Comparison of ENCODE assay signal across 15 cellular contexts in genomic region chr11:36295926-36296325, GRCh38. TPM values are rescaled to one million over a fixed set of nuclear protein-coding genes. Genes with fewer than 3 reads are reported as not detected.
A peak's percentile ranks its signal among the peaks of the same experiment; 100 is the strongest.
DNase-seq lines count a peak whose midpoint lies in the region; ATAC-seq and TF ChIP-seq lines count a peak whose summit lies in the region.
"Had no signal": no experiment of that assay in that cellular context is flagged by ENCODE, and none has a peak within 500 bp of the region (broad histone marks: within the 10 kb centered on the region; RNA-seq: fewer than 3 reads in every experiment).

Gene PRR5L, plus strand, starts transcription at chr11:36296288. Its CDS starts 104,834 bp downstream, at chr11:36401122.

- H3K27ac ChIP-seq in Peyer's patch (peak within 1 kb of the TSS in 2 of 4 donors; percentile 14 to 46), cingulate gyrus (ENCODE audit: low read depth, low read length) (peak within 1 kb of the TSS; percentile 99), suprapubic skin (no peak within 1 kb of the TSS)
- H3K27ac ChIP-seq: WERI-Rb-1 had no signal

- H3K4me3 ChIP-seq in Peyer's patch (no peak within 1 kb of the TSS), mucosa of descending colon (no peak within 1 kb of the TSS), suprapubic skin (no peak within 1 kb of the TSS)
- H3K4me3 ChIP-seq: GM12878 had no signal

- no peak for TF ChIP-seq EP300 in suprapubic skin (IDR thresholded peaks at IDR 0.05)

- H3K36me3 Mint-ChIP-seq in type B pancreatic cell (no peaks in the 10 kb centered on the region), glutamatergic neuron (ENCODE audit: unreplicated experiment) (no peaks in the 10 kb centered on the region)

- H3K36me3 ChIP-seq in Peyer's patch (no peaks in the 10 kb centered on the region), mucosa of descending colon (ENCODE audit: low read depth) (no peaks in the 10 kb centered on the region), suprapubic skin (no peaks in the 10 kb centered on the region)
- H3K36me3 ChIP-seq: WERI-Rb-1 had no signal

- ATAC-seq in mucosa of descending colon, result no peak
- ATAC-seq: GM12878 had no signal

- H3K9me3 Mint-ChIP-seq in type B pancreatic cell (no peaks in the 10 kb centered on the region), glutamatergic neuron (ENCODE audit: unreplicated experiment) (peaks cover 2% of the 10 kb centered on the region)

- H3K4me3 Mint-ChIP-seq in type B pancreatic cell (no peak within 1 kb of the TSS), glutamatergic neuron (ENCODE audit: unreplicated experiment) (no peak within 1 kb of the TSS)

- intact Hi-C loops in mucosa of descending colon (cut with DNase I, micrococcal nuclease), result loop anchor here in 1 of 2 donors (10.0 kb wide), 1 partner anchor 179 kb away; no protein-coding TSS in a partner anchor

- no peaks in the 10 kb centered on the region for H3K27me3 ChIP-seq in Peyer's patch
- H3K27me3 ChIP-seq in suprapubic skin, result no peaks in the 10 kb centered on the region

- no peaks in the 10 kb centered on the region for H3K4me1 Mint-ChIP-seq in type B pancreatic cell (ENCODE audit: unreplicated experiment)
- H3K4me1 Mint-ChIP-seq in glutamatergic neuron (ENCODE audit: low read depth, unreplicated experiment), result no peaks in the 10 kb centered on the region

- no peaks in the 10 kb centered on the region for H3K9me3 ChIP-seq in Peyer's patch
- H3K9me3 ChIP-seq in mucosa of descending colon, result no peaks in the 10 kb centered on the region
- H3K9me3 ChIP-seq in suprapubic skin, result no peaks in the 10 kb centered on the region

- DNase-seq in Peyer's patch, result no peak
- no peak for DNase-seq in mucosa of descending colon
- no peak for DNase-seq in type B pancreatic cell (ENCODE audit: extremely low spot score, unreplicated experiment)
- DNase-seq in glutamatergic neuron, result no peak
- DNase-seq in AG08396 (ENCODE audit: low spot score), result no peak
- no peak for DNase-seq in suprapubic skin (ENCODE audit: low spot score in 2 of 2)
- DNase-seq: activated effector memory CD4-positive, alpha-beta T cell treated with anti-CD3 and anti-CD28 coated beads, Interleukin-2, amount 50 U/mL, for 16 hours; cortex of kidney; DMS 273 treated with DMSO at 0.1 percent for 48 hours; foreskin fibroblast; NCI-H345; small intestine; WERI-Rb-1 had no signal

- H3K4me1 ChIP-seq in Peyer's patch (peaks cover 0 to 28% (median 0%) of the 10 kb centered on the region in 4 donors), mucosa of descending colon (ENCODE audit: low read depth) (peaks cover 22% of the 10 kb centered on the region), suprapubic skin (peaks cover 4% of the 10 kb centered on the region)

- TF ChIP-seq CTCF in Peyer's patch (IDR thresholded peaks at IDR 0.05) (no peak), mucosa of descending colon (IDR thresholded peaks at IDR 0.05) (no peak), type B pancreatic cell (conservative IDR thresholded peaks at IDR 0.05) (no peak), glutamatergic neuron (IDR thresholded peaks at IDR 0.05; ENCODE audit: partially characterized antibody, unreplicated experiment) (no peak), suprapubic skin (IDR thresholded peaks at IDR 0.05) (no peak)

- H3K27ac Mint-ChIP-seq in type B pancreatic cell, result no peak within 1 kb of the TSS
- no peak within 1 kb of the TSS for H3K27ac Mint-ChIP-seq in glutamatergic neuron (ENCODE audit: unreplicated experiment)

- H3K27me3 Mint-ChIP-seq in type B pancreatic cell (peaks cover 9% of the 10 kb centered on the region), glutamatergic neuron (ENCODE audit: unreplicated experiment) (peaks cover 3% of the 10 kb centered on the region)

- TF ChIP-seq POLR2A in Peyer's patch (IDR thresholded peaks at IDR 0.05) (no peak), suprapubic skin (IDR thresholded peaks at IDR 0.05) (no peak)

- WGBS in suprapubic skin, result 74% methylated on average over 3 of the region's 3 CpGs

RNA-seq across cellular contexts. Expression of gene PRR5L, which starts in this region (rescaled TPM):
- total RNA-seq in Peyer's patch, result 100 to 1,000 TPM in 1 of 4 donors, 10 to 100 TPM in 3; 74.3 to 100 (median 89.9) TPM
- total RNA-seq in mucosa of descending colon, result 100 to 1,000 TPM; 138 to 250 (median 203) TPM
- 10.7 and 11.0 TPM in 2 replicates for total RNA-seq in type B pancreatic cell (ENCODE audit: low replicate concordance)
- 1.6 TPM for total RNA-seq in glutamatergic neuron (ENCODE audit: unreplicated experiment)
- 10 to 100 TPM in 1 of 4 donors, 1 to 10 TPM in 3; 2.2 to 10.9 (median 3.5) TPM for total RNA-seq in suprapubic skin
